Comparison of ENCODE assay signal across 23 cellular contexts in the genomic region with DNA sequence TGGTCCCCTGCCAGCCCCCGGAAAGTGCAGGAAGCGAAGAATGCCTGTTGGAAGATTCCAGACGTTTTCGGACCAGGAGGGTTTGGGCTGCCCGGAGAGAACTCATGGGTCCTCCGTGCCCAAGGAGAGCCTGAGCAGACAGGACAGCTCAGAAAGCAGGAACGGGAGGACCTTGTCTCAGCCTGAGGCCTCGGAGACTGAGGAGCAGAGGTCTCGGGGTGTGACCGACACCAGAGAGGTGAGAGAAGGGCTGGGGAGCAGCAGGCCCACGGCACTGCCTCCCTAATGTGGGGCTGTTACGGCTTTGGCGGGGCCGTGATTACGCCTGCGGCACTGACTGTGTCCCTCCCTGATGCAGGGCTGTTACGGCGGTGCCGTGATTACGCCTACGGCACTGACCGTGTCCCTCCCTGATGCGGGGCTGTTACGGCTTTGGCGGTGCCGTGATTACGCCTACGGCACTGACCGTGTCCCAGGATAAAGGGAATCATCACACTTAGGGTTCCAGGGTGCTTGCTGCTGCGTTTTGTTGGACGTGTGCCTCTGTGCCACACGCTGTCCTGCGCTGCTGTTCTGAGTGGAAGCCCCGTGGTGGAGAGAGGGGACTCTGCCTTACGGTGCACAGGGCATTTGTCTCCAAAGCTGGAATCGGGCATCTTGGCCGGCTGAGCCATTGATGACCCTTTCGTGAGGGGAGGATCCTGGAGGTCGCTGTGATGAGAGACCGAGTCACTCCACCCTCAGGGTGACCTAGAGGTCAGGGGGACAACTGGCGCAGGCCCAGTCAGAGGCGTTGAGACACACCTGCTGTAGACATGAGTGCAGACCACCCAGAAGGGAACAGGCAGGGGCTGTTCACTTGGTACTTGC. TPM values are rescaled to one million over a fixed set of nuclear protein-coding genes. Genes with fewer than 3 reads are reported as not detected.
"Had no signal": no experiment of that assay in that cellular context is flagged by ENCODE, and none has a peak within 500 bp of the region (broad histone marks: within the 10 kb centered on the region; RNA-seq: fewer than 3 reads in every experiment).

No MANE protein-coding gene starts in this region.

- H3K27me3 Mint-ChIP-seq: activated CD4-positive, alpha-beta T cell treated with anti-CD3 and anti-CD28 coated beads, Interleukin-2, amount 10 ng/mL, durations not matched to agents 24 days and 14 days; activated CD8-positive, alpha-beta T cell treated with anti-CD3 and anti-CD28 coated beads for 36 hours; activated naive CD4-positive, alpha-beta T cell treated with anti-CD3 and anti-CD28 coated beads, Interleukin-2, amount 10 ng/mL, durations not matched to agents 7 days and 5 days; stimulated activated memory B cell treated with anti-CD40 and anti-IgM and Interleukin-4, amounts not matched to agents 10 μg/mL and 1 μg/mL and 100 μg/mL, for 72 hours; T-cell; type B pancreatic cell had no signal

- H3K4me3 ChIP-seq: esophagus muscularis mucosa, hepatocyte, left lung, stomach had no signal

- ATAC-seq: activated CD8-positive, alpha-beta T cell treated with anti-CD3 and anti-CD28 coated beads for 36 hours; activated T-cell treated with anti-CD3 and anti-CD28 coated beads, Interleukin-2, amount 50 U/mL, for 4 hours; left lung; sciatic nerve; stimulated activated memory B cell treated with anti-CD40 and anti-IgM and Interleukin-4, amounts not matched to agents 10 μg/mL and 1 μg/mL and 100 μg/mL, for 72 hours; T-cell had no signal

- H3K9me3 Mint-ChIP-seq: activated CD4-positive, alpha-beta T cell treated with anti-CD3 and anti-CD28 coated beads, Interleukin-2, amount 10 ng/mL, durations not matched to agents 24 days and 14 days; activated CD8-positive, alpha-beta T cell treated with anti-CD3 and anti-CD28 coated beads for 36 hours; activated naive CD4-positive, alpha-beta T cell treated with anti-CD3 and anti-CD28 coated beads, Interleukin-2, amount 10 ng/mL, durations not matched to agents 7 days and 5 days; activated T-cell treated with anti-CD3 and anti-CD28 coated beads, Interleukin-2, amount 50 U/mL, for 4 hours; nephron progenitor cell; type B pancreatic cell had no signal

- H3K27ac ChIP-seq: esophagus muscularis mucosa, hepatocyte, left lung, stomach had no signal

- H3K27ac Mint-ChIP-seq: activated CD4-positive, alpha-beta T cell treated with anti-CD3 and anti-CD28 coated beads, Interleukin-2, amount 10 ng/mL, durations not matched to agents 24 days and 14 days; activated CD8-positive, alpha-beta T cell treated with anti-CD3 and anti-CD28 coated beads for 36 hours; activated naive CD4-positive, alpha-beta T cell treated with anti-CD3 and anti-CD28 coated beads, Interleukin-2, amount 10 ng/mL, durations not matched to agents 7 days and 5 days; nephron progenitor cell; stimulated activated memory B cell treated with anti-CD40 and anti-IgM and Interleukin-4, amounts not matched to agents 10 μg/mL and 1 μg/mL and 100 μg/mL, for 72 hours; T-cell; type B pancreatic cell had no signal

- H3K27me3 ChIP-seq: esophagus muscularis mucosa, hepatocyte, left lung, stomach had no signal

- H3K4me1 Mint-ChIP-seq: activated CD4-positive, alpha-beta T cell treated with anti-CD3 and anti-CD28 coated beads, Interleukin-2, amount 10 ng/mL, durations not matched to agents 24 days and 14 days; activated naive CD4-positive, alpha-beta T cell treated with anti-CD3 and anti-CD28 coated beads, Interleukin-2, amount 10 ng/mL, durations not matched to agents 7 days and 5 days; nephron progenitor cell; stimulated activated memory B cell treated with anti-CD40 and anti-IgM and Interleukin-4, amounts not matched to agents 10 μg/mL and 1 μg/mL and 100 μg/mL, for 72 hours; T-cell had no signal

- DNase-seq: activated CD4-positive, alpha-beta T cell treated with anti-CD3 and anti-CD28 coated beads, Interleukin-2, amount 10 ng/mL, durations not matched to agents 24 days and 14 days; activated CD4-positive, CD25-positive, alpha-beta regulatory T cell; activated CD8-positive, alpha-beta T cell treated with anti-CD3 and anti-CD28 coated beads for 36 hours; activated naive CD4-positive, alpha-beta T cell treated with anti-CD3 and anti-CD28 coated beads, Interleukin-2, amount 10 ng/mL, durations not matched to agents 7 days and 5 days; activated T-cell treated with anti-CD3 and anti-CD28 coated beads, Interleukin-2, amount 50 U/mL, for 4 hours; amygdala; caudate nucleus; effector memory CD4-positive, alpha-beta T cell; glutamatergic neuron; kidney glomerular epithelial cell; nephron progenitor cell; occipital lobe; small intestine; stimulated activated CD4-positive, alpha-beta T cell treated with anti-CD3 and anti-CD28 coated beads, Interleukin-15, amount 100 ng/mL, for 24 hours; stomach; T-cell; T-helper 9 cell had no signal

- H3K4me3 Mint-ChIP-seq: activated CD4-positive, alpha-beta T cell treated with anti-CD3 and anti-CD28 coated beads, Interleukin-2, amount 10 ng/mL, durations not matched to agents 24 days and 14 days; activated CD8-positive, alpha-beta T cell treated with anti-CD3 and anti-CD28 coated beads for 36 hours; activated naive CD4-positive, alpha-beta T cell treated with anti-CD3 and anti-CD28 coated beads, Interleukin-2, amount 10 ng/mL, durations not matched to agents 7 days and 5 days; activated T-cell treated with anti-CD3 and anti-CD28 coated beads, Interleukin-2, amount 50 U/mL, for 4 hours; nephron progenitor cell; stimulated activated memory B cell treated with anti-CD40 and anti-IgM and Interleukin-4, amounts not matched to agents 10 μg/mL and 1 μg/mL and 100 μg/mL, for 72 hours; T-cell; type B pancreatic cell had no signal

- H3K4me1 ChIP-seq: esophagus muscularis mucosa, left lung, stomach had no signal

RNA-seq across cellular contexts. Expression of a gene that starts 55.3 kb away (rescaled TPM):
- total RNA-seq: activated CD4-positive, alpha-beta T cell treated with anti-CD3 and anti-CD28 coated beads, Interleukin-2, amount 10 ng/mL, durations not matched to agents 24 days and 14 days had no signal
